Comparison of ENCODE assay signal across 17 cellular contexts in genomic region chr16:66898207-66898606, GRCh38. TPM values are rescaled to one million over a fixed set of nuclear protein-coding genes. Genes with fewer than 3 reads are reported as not detected.
DNase-seq lines count a peak whose midpoint lies in the region; ATAC-seq and TF ChIP-seq lines count a peak whose summit lies in the region.
"Had no signal": no experiment of that assay in that cellular context is flagged by ENCODE, and none has a peak within 500 bp of the region (broad histone marks: within the 10 kb centered on the region; RNA-seq: fewer than 3 reads in every experiment).

No MANE protein-coding gene starts in this region.

- H3K4me1 ChIP-seq in tibial nerve = peaks cover 0 to 63% (median 29%) of the 10 kb centered on the region in 4 donors

- DNase-seq in M059J (ENCODE audit: low read depth) (peak; percentile 77), brain microvascular endothelial cell (peak; percentile 30), kidney tubule cell (ENCODE audit: low spot score) (peak; percentile 89), tibial nerve (ENCODE audit: low spot score in 2 of 2) (no peak), NCI-H2227 (lab: John Stamatoyannopoulos, UW; ENCODE audit: unreplicated experiment) (no peak), NOMO-1 treated with dmso at 0.1 percent for 144 hours (lab: John Stamatoyannopoulos, UW; ENCODE audit: unreplicated experiment) (no peak)
- DNase-seq: activated CD8-positive, alpha-beta T cell treated with anti-CD3 and anti-CD28 coated beads for 36 hours; activated naive CD4-positive, alpha-beta T cell; glutamatergic neuron; Kasumi-1; NCI-H2081 treated with DMSO at 0.1 percent for 48 hours; stimulated activated CD4-positive, alpha-beta T cell treated with anti-CD3 and anti-CD28 coated beads, Interleukin-2, amount 100 ng/mL, for 24 hours; stimulated activated naive CD4-positive, alpha-beta T cell treated with Interleukin-2 at 50 U/mL for 16 hours; T-helper 2 cell had no signal

- H3K27ac ChIP-seq in brain microvascular endothelial cell (no peak overlapping the region), tibial nerve (peak overlapping the region in 3 of 4 donors; percentile 57 to 85 (median 79))

- H3K27me3 ChIP-seq in brain microvascular endothelial cell (replicated peaks) = no peaks in the 10 kb centered on the region
- no peaks in the 10 kb centered on the region for H3K27me3 ChIP-seq in tibial nerve

- no peak for TF ChIP-seq EP300 in tibial nerve (IDR thresholded peaks at IDR 0.05)

- in situ Hi-C loops in brain microvascular endothelial cell (cut with HindIII; ENCODE audit: low pct_ligation_motif_present, low sequenced_read_pairs) = no loop called here

- WGBS in tibial nerve, 2 donors = 43 to 46% methylated on average over 3 of the region's 3 CpGs

- no peaks in the 10 kb centered on the region for H3K9me3 ChIP-seq in tibial nerve

- no peak for ATAC-seq in GM18870 (IDR thresholded peaks at IDR 0.05; ENCODE audit: unreplicated experiment)
- ATAC-seq: activated CD8-positive, alpha-beta T cell treated with anti-CD3 and anti-CD28 coated beads for 36 hours had no signal

- H3K36me3 ChIP-seq in brain microvascular endothelial cell (replicated peaks) (no peaks in the 10 kb centered on the region), tibial nerve (no peaks in the 10 kb centered on the region)

- no peak for TF ChIP-seq POLR2A in tibial nerve (IDR thresholded peaks at IDR 0.05)

- TF ChIP-seq CTCF in brain microvascular endothelial cell (IDR thresholded peaks at IDR 0.05; ENCODE audit: low read depth, low read length, missing control alignments) = no peak
- TF ChIP-seq CTCF in tibial nerve (IDR thresholded peaks at IDR 0.05) = no peak

- H3K4me3 ChIP-seq in brain microvascular endothelial cell (ENCODE audit: low read depth, low read length) (no peak overlapping the region), tibial nerve (no peak overlapping the region)

RNA-seq across cellular contexts. Expression of gene PDP2, which starts 17.9 kb away (rescaled TPM):
- 4.2 and 15.1 TPM in 2 replicates for total RNA-seq in M059J (2014; rRNA removed; shearing (Covaris generic))
- 10 to 100 TPM; 12.3 to 29.9 (median 15.5) TPM for total RNA-seq in tibial nerve

RNA-seq across cellular contexts. Expression of gene CDH16, which starts 20.5 kb away (rescaled TPM):
- total RNA-seq in M059J (2014; rRNA removed; shearing (Covaris generic)) = not detected in 2 replicates
- 1 to 10 TPM in 2 of 4 donors, under 1 TPM in 2; 0.30 to 2.5 (median 1.4) TPM for total RNA-seq in tibial nerve
- total RNA-seq: activated CD8-positive, alpha-beta T cell treated with anti-CD3 and anti-CD28 coated beads for 36 hours; lung microvascular endothelial cell; omental fat pad had no signal

RNA-seq across cellular contexts. Expression of gene RRAD, which starts 27.1 kb away (rescaled TPM):
- total RNA-seq in M059J (2014; rRNA removed; shearing (Covaris generic)) = 3.2 and 9.4 TPM in 2 replicates
- total RNA-seq in tibial nerve = 100 to 1,000 TPM in 3 of 4 donors, 10 to 100 TPM in 1; 23.7 to 132 (median 109) TPM

RNA-seq across cellular contexts. Expression of gene CIAO2B, which starts 36.0 kb away (rescaled TPM):
- 183 and 280 TPM in 2 replicates for total RNA-seq in M059J (2014; rRNA removed; shearing (Covaris generic))
- total RNA-seq in tibial nerve = 100 to 1,000 TPM in 2 of 4 donors, 10 to 100 TPM in 2; 57.1 to 111 (median 89.9) TPM

RNA-seq across cellular contexts. Expression of gene CES2, which starts 37.1 kb away (rescaled TPM):
- 15.9 and 26.6 TPM in 2 replicates for total RNA-seq in M059J (2014; rRNA removed; shearing (Covaris generic))
- 10 to 100 TPM; 29.2 to 45.0 (median 34.4) TPM for total RNA-seq in tibial nerve

Comparison
In these comparisons a context has a peak if more than half of its experiments do, and no peak if none do; other contexts are left out.
1. DNase-seq: peak in M059J (single experiment), brain microvascular endothelial cell (single experiment) and kidney tubule cell (single experiment); none in tibial nerve (0 of 2), NCI-H2227 (single experiment) and NOMO-1 treated with dmso at 0.1 percent for 144 hours (single experiment).